ENCODE assay signal across 1 cellular context in the genomic region with DNA sequence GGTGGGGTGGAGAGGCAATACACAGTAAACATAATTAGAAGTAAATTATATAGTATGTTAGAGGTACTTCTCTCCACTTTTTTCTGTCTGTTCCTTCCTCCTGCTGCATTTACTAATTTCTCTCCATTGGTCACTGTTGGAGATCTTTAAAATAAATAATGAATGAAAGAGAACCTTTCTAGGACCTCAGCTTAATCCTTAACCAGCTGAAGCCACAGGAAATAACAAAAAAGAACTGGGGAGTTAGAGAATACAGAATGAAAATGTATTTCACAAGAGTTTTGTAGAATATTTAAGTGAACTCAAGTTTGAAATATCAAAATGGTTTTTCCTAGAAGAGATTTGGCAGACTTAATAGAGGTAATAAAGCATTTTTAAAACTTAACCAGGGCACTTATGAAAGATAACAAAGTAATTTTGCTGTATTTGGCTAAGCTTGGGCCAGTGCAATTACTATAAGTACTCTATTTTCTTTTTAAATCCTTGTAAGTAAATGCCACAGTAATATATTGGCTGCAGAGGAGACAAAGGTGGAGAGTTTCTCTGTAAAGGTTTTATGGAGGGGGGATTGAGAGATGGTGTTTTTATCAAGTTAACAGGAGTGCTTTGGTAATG.
TF ChIP-seq lines count a peak whose summit lies in the region.

No MANE protein-coding gene starts in this region.

TF ChIP-seq in GM23338, 12 proteins besides CTCF, POLR2A, EP300 and RAD21:
- TF ChIP-seq, protein P1, sequence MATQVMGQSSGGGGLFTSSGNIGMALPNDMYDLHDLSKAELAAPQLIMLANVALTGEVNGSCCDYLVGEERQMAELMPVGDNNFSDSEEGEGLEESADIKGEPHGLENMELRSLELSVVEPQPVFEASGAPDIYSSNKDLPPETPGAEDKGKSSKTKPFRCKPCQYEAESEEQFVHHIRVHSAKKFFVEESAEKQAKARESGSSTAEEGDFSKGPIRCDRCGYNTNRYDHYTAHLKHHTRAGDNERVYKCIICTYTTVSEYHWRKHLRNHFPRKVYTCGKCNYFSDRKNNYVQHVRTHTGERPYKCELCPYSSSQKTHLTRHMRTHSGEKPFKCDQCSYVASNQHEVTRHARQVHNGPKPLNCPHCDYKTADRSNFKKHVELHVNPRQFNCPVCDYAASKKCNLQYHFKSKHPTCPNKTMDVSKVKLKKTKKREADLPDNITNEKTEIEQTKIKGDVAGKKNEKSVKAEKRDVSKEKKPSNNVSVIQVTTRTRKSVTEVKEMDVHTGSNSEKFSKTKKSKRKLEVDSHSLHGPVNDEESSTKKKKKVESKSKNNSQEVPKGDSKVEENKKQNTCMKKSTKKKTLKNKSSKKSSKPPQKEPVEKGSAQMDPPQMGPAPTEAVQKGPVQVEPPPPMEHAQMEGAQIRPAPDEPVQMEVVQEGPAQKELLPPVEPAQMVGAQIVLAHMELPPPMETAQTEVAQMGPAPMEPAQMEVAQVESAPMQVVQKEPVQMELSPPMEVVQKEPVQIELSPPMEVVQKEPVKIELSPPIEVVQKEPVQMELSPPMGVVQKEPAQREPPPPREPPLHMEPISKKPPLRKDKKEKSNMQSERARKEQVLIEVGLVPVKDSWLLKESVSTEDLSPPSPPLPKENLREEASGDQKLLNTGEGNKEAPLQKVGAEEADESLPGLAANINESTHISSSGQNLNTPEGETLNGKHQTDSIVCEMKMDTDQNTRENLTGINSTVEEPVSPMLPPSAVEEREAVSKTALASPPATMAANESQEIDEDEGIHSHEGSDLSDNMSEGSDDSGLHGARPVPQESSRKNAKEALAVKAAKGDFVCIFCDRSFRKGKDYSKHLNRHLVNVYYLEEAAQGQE (IDR thresholded peaks at IDR 0.05; ENCODE audit: unreplicated experiment): no peak
- TF ChIP-seq STAT1 (IDR thresholded peaks at IDR 0.05; ENCODE audit: unreplicated experiment): no peak
- TF ChIP-seq, protein P2, sequence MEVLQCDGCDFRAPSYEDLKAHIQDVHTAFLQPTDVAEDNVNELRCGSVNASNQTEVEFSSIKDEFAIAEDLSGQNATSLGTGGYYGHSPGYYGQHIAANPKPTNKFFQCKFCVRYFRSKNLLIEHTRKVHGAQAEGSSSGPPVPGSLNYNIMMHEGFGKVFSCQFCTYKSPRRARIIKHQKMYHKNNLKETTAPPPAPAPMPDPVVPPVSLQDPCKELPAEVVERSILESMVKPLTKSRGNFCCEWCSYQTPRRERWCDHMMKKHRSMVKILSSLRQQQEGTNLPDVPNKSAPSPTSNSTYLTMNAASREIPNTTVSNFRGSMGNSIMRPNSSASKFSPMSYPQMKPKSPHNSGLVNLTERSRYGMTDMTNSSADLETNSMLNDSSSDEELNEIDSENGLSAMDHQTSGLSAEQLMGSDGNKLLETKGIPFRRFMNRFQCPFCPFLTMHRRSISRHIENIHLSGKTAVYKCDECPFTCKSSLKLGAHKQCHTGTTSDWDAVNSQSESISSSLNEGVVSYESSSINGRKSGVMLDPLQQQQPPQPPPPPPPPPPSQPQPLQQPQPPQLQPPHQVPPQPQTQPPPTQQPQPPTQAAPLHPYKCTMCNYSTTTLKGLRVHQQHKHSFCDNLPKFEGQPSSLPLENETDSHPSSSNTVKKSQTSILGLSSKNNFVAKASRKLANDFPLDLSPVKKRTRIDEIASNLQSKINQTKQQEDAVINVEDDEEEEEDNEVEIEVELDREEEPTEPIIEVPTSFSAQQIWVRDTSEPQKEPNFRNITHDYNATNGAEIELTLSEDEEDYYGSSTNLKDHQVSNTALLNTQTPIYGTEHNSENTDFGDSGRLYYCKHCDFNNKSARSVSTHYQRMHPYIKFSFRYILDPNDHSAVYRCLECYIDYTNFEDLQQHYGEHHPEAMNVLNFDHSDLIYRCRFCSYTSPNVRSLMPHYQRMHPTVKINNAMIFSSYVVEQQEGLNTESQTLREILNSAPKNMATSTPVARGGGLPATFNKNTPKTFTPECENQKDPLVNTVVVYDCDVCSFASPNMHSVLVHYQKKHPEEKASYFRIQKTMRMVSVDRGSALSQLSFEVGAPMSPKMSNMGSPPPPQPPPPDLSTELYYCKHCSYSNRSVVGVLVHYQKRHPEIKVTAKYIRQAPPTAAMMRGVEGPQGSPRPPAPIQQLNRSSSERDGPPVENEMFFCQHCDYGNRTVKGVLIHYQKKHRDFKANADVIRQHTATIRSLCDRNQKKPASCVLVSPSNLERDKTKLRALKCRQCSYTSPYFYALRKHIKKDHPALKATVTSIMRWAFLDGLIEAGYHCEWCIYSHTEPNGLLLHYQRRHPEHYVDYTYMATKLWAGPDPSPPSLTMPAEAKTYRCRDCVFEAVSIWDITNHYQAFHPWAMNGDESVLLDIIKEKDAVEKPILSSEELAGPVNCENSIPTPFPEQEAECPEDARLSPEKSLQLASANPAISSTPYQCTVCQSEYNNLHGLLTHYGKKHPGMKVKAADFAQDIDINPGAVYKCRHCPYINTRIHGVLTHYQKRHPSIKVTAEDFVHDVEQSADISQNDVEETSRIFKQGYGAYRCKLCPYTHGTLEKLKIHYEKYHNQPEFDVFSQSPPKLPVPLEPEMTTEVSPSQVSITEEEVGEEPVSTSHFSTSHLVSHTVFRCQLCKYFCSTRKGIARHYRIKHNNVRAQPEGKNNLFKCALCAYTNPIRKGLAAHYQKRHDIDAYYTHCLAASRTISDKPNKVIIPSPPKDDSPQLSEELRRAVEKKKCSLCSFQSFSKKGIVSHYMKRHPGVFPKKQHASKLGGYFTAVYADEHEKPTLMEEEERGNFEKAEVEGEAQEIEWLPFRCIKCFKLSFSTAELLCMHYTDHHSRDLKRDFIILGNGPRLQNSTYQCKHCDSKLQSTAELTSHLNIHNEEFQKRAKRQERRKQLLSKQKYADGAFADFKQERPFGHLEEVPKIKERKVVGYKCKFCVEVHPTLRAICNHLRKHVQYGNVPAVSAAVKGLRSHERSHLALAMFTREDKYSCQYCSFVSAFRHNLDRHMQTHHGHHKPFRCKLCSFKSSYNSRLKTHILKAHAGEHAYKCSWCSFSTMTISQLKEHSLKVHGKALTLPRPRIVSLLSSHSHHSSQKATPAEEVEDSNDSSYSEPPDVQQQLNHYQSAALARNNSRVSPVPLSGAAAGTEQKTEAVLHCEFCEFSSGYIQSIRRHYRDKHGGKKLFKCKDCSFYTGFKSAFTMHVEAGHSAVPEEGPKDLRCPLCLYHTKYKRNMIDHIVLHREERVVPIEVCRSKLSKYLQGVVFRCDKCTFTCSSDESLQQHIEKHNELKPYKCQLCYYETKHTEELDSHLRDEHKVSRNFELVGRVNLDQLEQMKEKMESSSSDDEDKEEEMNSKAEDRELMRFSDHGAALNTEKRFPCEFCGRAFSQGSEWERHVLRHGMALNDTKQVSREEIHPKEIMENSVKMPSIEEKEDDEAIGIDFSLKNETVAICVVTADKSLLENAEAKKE (CRISPR knock-in tag; IDR thresholded peaks at IDR 0.05): no peak
- no peak for TF ChIP-seq POLR2AphosphoS5 (IDR thresholded peaks at IDR 0.05; ENCODE audit: low read depth)
- no peak for TF ChIP-seq CREB1 (CRISPR knock-in tag; IDR thresholded peaks at IDR 0.05; ENCODE audit: low read depth)
- no peak for TF ChIP-seq EZH2 (IDR thresholded peaks at IDR 0.05; ENCODE audit: low read depth, unreplicated experiment)
- TF ChIP-seq JUNB (IDR thresholded peaks at IDR 0.05; ENCODE audit: unreplicated experiment): no peak
- no peak for TF ChIP-seq NANOG (IDR thresholded peaks at IDR 0.05; ENCODE audit: borderline replicate concordance)
